ENCODE assay signal across 8 cellular contexts in genomic region chr1:151255381-151255780, GRCh38. TPM values are rescaled to one million over a fixed set of nuclear protein-coding genes. Genes with fewer than 3 reads are reported as not detected.
DNase-seq lines count a peak whose midpoint lies in the region; ATAC-seq, FAIRE-seq and TF ChIP-seq lines count a peak whose summit lies in the region.

No MANE protein-coding gene starts in this region.

- intact Hi-C loops in activated T-helper 2 cell treated with anti-CD3 and anti-CD28 coated beads, Interferon-gamma antibody, Interleukin-2, Interleukin-4, amounts not matched to agents 10 μg/mL and 5 μg/mL and 100 μg/mL, durations not matched to agents 14 hours and 24 hours and 36 hours (cut with micrococcal nuclease), result loop anchor here (1.0 to 10.0 kb wide), 3 partner anchors 22 to 251 kb away; partner anchors contain the start of genes GABPB2, MINDY1 and PRUNE1
- intact Hi-C loops in kidney (cut with DNase I), result no loop called here

- H3K36me3 ChIP-seq in kidney (ENCODE audit: control insufficient read depth in 1 of 2, insufficient read depth in 2 of 2, low read length in 2 of 2), result no peaks in the 10 kb centered on the region
- no peaks in the 10 kb centered on the region for H3K36me3 ChIP-seq in tibial nerve

- H3K27ac ChIP-seq in kidney (ENCODE audit: low read depth in 2 of 2, low read length in 2 of 2), result peak overlapping the region in 1 of 2 donors; percentile 51
- peak overlapping the region in 3 of 4 donors; percentile 86 to 95 (median 90) for H3K27ac ChIP-seq in tibial nerve

- POLR2A ChIA-PET in HEK293T (lab: Yijun Ruan, JAX), result interaction anchor here (0.7 to 2.2 kb wide), 12 partner anchors 11 to 249 kb away, joined by 3 to 27 read pairs (median 6); partner anchors contain the start of genes MINDY1, PIP5K1A, VPS72 and ZNF687

- TF ChIP-seq EP300 in tibial nerve (IDR thresholded peaks at IDR 0.05), result no peak

- peak overlapping the region; percentile 96 for H3K4me3 Mint-ChIP-seq in activated T-cell treated with anti-CD3 and anti-CD28 coated beads, Interleukin-2, amount 50 U/mL, for 4 hours
- H3K4me3 Mint-ChIP-seq in activated T-helper 2 cell treated with anti-CD3 and anti-CD28 coated beads, Interferon-gamma antibody, Interleukin-2, Interleukin-4, amounts not matched to agents 10 μg/mL and 5 μg/mL and 100 μg/mL, durations not matched to agents 14 hours and 24 hours and 36 hours (ENCODE audit: low read depth), result peak overlapping the region; percentile 98

- H3K9ac ChIP-seq in kidney (ENCODE audit: low read length in 2 of 2), result peak overlapping the region; percentile 95 to 97

- DNase-seq in activated T-cell treated with anti-CD3 and anti-CD28 coated beads, Interleukin-2, amount 50 U/mL, for 4 hours, result no peak
- no peak for DNase-seq in activated T-cell treated with anti-CD3 and anti-CD28 coated beads for 4 hours
- DNase-seq in activated T-helper 2 cell treated with anti-CD3 and anti-CD28 coated beads, Interferon-gamma antibody, Interleukin-2, Interleukin-4, amounts not matched to agents 10 μg/mL and 5 μg/mL and 100 μg/mL, durations not matched to agents 14 hours and 24 hours and 36 hours (ENCODE audit: low spot score), result no peak
- DNase-seq in kidney, result no peak
- no peak for DNase-seq in tibial nerve (ENCODE audit: low spot score in 2 of 2)
- no peak for DNase-seq in HEK293T (ENCODE audit: extremely low spot score)

- TF ChIP-seq POLR2A in tibial nerve (IDR thresholded peaks at IDR 0.05) (no peak), GM18505 (IDR thresholded peaks at IDR 0.05; ENCODE audit: borderline replicate concordance, extremely low read depth, insufficient read depth, insufficient read length) (no peak)

- WGBS in tibial nerve, 2 donors, result 43 to 45% methylated on average over 10 of the region's 10 CpGs

- no peaks in the 10 kb centered on the region for H3K9me3 Mint-ChIP-seq in activated T-cell treated with anti-CD3 and anti-CD28 coated beads, Interleukin-2, amount 50 U/mL, for 4 hours
- H3K9me3 Mint-ChIP-seq in activated T-helper 2 cell treated with anti-CD3 and anti-CD28 coated beads, Interferon-gamma antibody, Interleukin-2, Interleukin-4, amounts not matched to agents 10 μg/mL and 5 μg/mL and 100 μg/mL, durations not matched to agents 14 hours and 24 hours and 36 hours, result no peaks in the 10 kb centered on the region

- CTCF ChIA-PET in HEK293T (lab: Yijun Ruan, JAX), result interaction anchor here (1.1 kb wide), 1 partner anchor 19 kb away, joined by 3 read pairs; no protein-coding TSS in a partner anchor

- ATAC-seq in activated T-cell treated with anti-CD3 and anti-CD28 coated beads, Interleukin-2, amount 50 U/mL, for 4 hours, result peak in 1 of 2 donors; percentile 8
- ATAC-seq in GM18505 (IDR thresholded peaks at IDR 0.05; ENCODE audit: unreplicated experiment) (no peak), HG02884 (IDR thresholded peaks at IDR 0.05; ENCODE audit: unreplicated experiment) (no peak)

- peaks cover 8% of the 10 kb centered on the region for H3K36me3 Mint-ChIP-seq in activated T-cell treated with anti-CD3 and anti-CD28 coated beads, Interleukin-2, amount 50 U/mL, for 4 hours (ENCODE audit: insufficient read depth)
- peaks cover 23% of the 10 kb centered on the region for H3K36me3 Mint-ChIP-seq in activated T-helper 2 cell treated with anti-CD3 and anti-CD28 coated beads, Interferon-gamma antibody, Interleukin-2, Interleukin-4, amounts not matched to agents 10 μg/mL and 5 μg/mL and 100 μg/mL, durations not matched to agents 14 hours and 24 hours and 36 hours (ENCODE audit: low read depth)

- FAIRE-seq in kidney (lab: Jason Lieb, UNC), result no peak

- H3K4me3 ChIP-seq in kidney (ENCODE audit: low read length in 2 of 2), result peak overlapping the region; percentile 90 to 98
- H3K4me3 ChIP-seq in tibial nerve, result peak overlapping the region; percentile 70 to 96 (median 93)

- no peaks in the 10 kb centered on the region for H3K27me3 ChIP-seq in tibial nerve

- H3K4me1 ChIP-seq in kidney (ENCODE audit: control insufficient read depth in 1 of 2, insufficient read depth in 1 of 2, low read depth in 1 of 2, low read length in 2 of 2) (peaks cover 5 to 8% of the 10 kb centered on the region in 2 donors), tibial nerve (peaks cover 0 to 21% (median 11%) of the 10 kb centered on the region in 4 donors)

- peak overlapping the region; percentile 92 for H3K27ac Mint-ChIP-seq in activated T-helper 2 cell treated with anti-CD3 and anti-CD28 coated beads, Interferon-gamma antibody, Interleukin-2, Interleukin-4, amounts not matched to agents 10 μg/mL and 5 μg/mL and 100 μg/mL, durations not matched to agents 14 hours and 24 hours and 36 hours

- TF ChIP-seq CTCF in kidney (IDR thresholded peaks at IDR 0.05; ENCODE audit: borderline replicate concordance, extremely low read depth, insufficient read depth) (no peak), tibial nerve (IDR thresholded peaks at IDR 0.05) (no peak)

- H3K4me1 Mint-ChIP-seq in activated T-cell treated with anti-CD3 and anti-CD28 coated beads, Interleukin-2, amount 50 U/mL, for 4 hours (ENCODE audit: low read depth), result peaks cover 32% of the 10 kb centered on the region
- H3K4me1 Mint-ChIP-seq in activated T-helper 2 cell treated with anti-CD3 and anti-CD28 coated beads, Interferon-gamma antibody, Interleukin-2, Interleukin-4, amounts not matched to agents 10 μg/mL and 5 μg/mL and 100 μg/mL, durations not matched to agents 14 hours and 24 hours and 36 hours (ENCODE audit: low read depth), result peaks cover 17% of the 10 kb centered on the region

- H3K27me3 Mint-ChIP-seq in activated T-cell treated with anti-CD3 and anti-CD28 coated beads, Interleukin-2, amount 50 U/mL, for 4 hours (ENCODE audit: low read depth), result no peaks in the 10 kb centered on the region
- no peaks in the 10 kb centered on the region for H3K27me3 Mint-ChIP-seq in activated T-helper 2 cell treated with anti-CD3 and anti-CD28 coated beads, Interferon-gamma antibody, Interleukin-2, Interleukin-4, amounts not matched to agents 10 μg/mL and 5 μg/mL and 100 μg/mL, durations not matched to agents 14 hours and 24 hours and 36 hours (ENCODE audit: low read depth)

- H3K9me3 ChIP-seq in kidney (ENCODE audit: control insufficient read depth in 1 of 2, low read length in 2 of 2), result no peaks in the 10 kb centered on the region
- no peaks in the 10 kb centered on the region for H3K9me3 ChIP-seq in tibial nerve

TF ChIP-seq in HEK293T, 16 proteins besides CTCF, POLR2A, EP300 and RAD21:
- TF ChIP-seq TARDBP (IDR thresholded peaks at IDR 0.05), result no peak
- TF ChIP-seq FOXK2 (IDR thresholded peaks at IDR 0.05), result no peak
- no peak for TF ChIP-seq CTBP1 (IDR thresholded peaks at IDR 0.05; ENCODE audit: borderline replicate concordance)
- no peak for TF ChIP-seq FOXA1 (IDR thresholded peaks at IDR 0.05)
- no peak for TF ChIP-seq FOXM1 (IDR thresholded peaks at IDR 0.05; ENCODE audit: borderline replicate concordance)
- TF ChIP-seq SP1 (IDR thresholded peaks at IDR 0.05), result no peak
- no peak for TF ChIP-seq SUZ12 (IDR thresholded peaks at IDR 0.05)
- no peak for TF ChIP-seq PKNOX1 (IDR thresholded peaks at IDR 0.05)
TF ChIP-seq in HEK293T: peak in this region for 0.

RNA-seq across cellular contexts. Expression of gene PSMD4, which starts 0.8 kb away (rescaled TPM):
- 100 to 1,000 TPM; 336 to 368 (median 350) TPM for total RNA-seq in activated T-cell treated with anti-CD3 and anti-CD28 coated beads, Interleukin-2, amount 50 U/mL, for 4 hours
- total RNA-seq in activated T-helper 2 cell treated with anti-CD3 and anti-CD28 coated beads, Interferon-gamma antibody, Interleukin-2, Interleukin-4, amounts not matched to agents 10 μg/mL and 5 μg/mL and 100 μg/mL, durations not matched to agents 14 hours and 24 hours and 36 hours, result 271 and 280 TPM in 2 replicates
- 123 TPM for total RNA-seq in kidney
- polyA plus RNA-seq in kidney (ENCODE audit: insufficient read depth, low read depth, low replicate concordance), result 178 TPM
- 100 to 1,000 TPM; 112 to 153 (median 120) TPM for total RNA-seq in tibial nerve

RNA-seq across cellular contexts. Expression of gene ZNF687, which starts 26.7 kb away (rescaled TPM):
- 10 to 100 TPM; 25.3 to 27.5 (median 25.9) TPM for total RNA-seq in activated T-cell treated with anti-CD3 and anti-CD28 coated beads, Interleukin-2, amount 50 U/mL, for 4 hours
- total RNA-seq in activated T-helper 2 cell treated with anti-CD3 and anti-CD28 coated beads, Interferon-gamma antibody, Interleukin-2, Interleukin-4, amounts not matched to agents 10 μg/mL and 5 μg/mL and 100 μg/mL, durations not matched to agents 14 hours and 24 hours and 36 hours, result 25.0 and 25.3 TPM in 2 replicates
- total RNA-seq in kidney (30.3 TPM), tibial nerve (10 to 100 TPM; 21.1 to 35.3 (median 27.1) TPM)
- 8.5 TPM for polyA plus RNA-seq in kidney (ENCODE audit: insufficient read depth, low read depth, low replicate concordance)

RNA-seq across cellular contexts. Expression of gene PIP5K1A, which starts 57.0 kb away (rescaled TPM):
- 100 to 1,000 TPM in 2 of 3 donors, 10 to 100 TPM in 1; 98.5 to 110 (median 100) TPM for total RNA-seq in activated T-cell treated with anti-CD3 and anti-CD28 coated beads, Interleukin-2, amount 50 U/mL, for 4 hours
- 82.2 and 83.9 TPM in 2 replicates for total RNA-seq in activated T-helper 2 cell treated with anti-CD3 and anti-CD28 coated beads, Interferon-gamma antibody, Interleukin-2, Interleukin-4, amounts not matched to agents 10 μg/mL and 5 μg/mL and 100 μg/mL, durations not matched to agents 14 hours and 24 hours and 36 hours
- total RNA-seq in kidney (49.0 TPM), tibial nerve (10 to 100 TPM; 52.6 to 89.0 (median 62.4) TPM)
- polyA plus RNA-seq in kidney (ENCODE audit: insufficient read depth, low read depth, low replicate concordance), result 15.5 TPM
